8 cellular contexts compared by ENCODE assay signal in genomic region chr7:23474829-23475578, GRCh38. TPM values are rescaled to one million over a fixed set of nuclear protein-coding genes. Genes with fewer than 3 reads are reported as not detected.
DNase-seq lines count a peak whose midpoint lies in the region; ATAC-seq and TF ChIP-seq lines count a peak whose summit lies in the region.

No MANE protein-coding gene starts in this region.

- peak overlapping the region; percentile 75 for H3K27ac Mint-ChIP-seq in activated CD4-positive, alpha-beta T cell treated with anti-CD3 and anti-CD28 coated beads, Interleukin-2, amount 10 ng/mL, durations not matched to agents 24 days and 14 days

- H3K9me3 Mint-ChIP-seq in activated CD4-positive, alpha-beta T cell treated with anti-CD3 and anti-CD28 coated beads, Interleukin-2, amount 10 ng/mL, durations not matched to agents 24 days and 14 days = no peaks in the 10 kb centered on the region

- no peak for ATAC-seq in HG03342 (IDR thresholded peaks at IDR 0.05; ENCODE audit: unreplicated experiment)

- no peaks in the 10 kb centered on the region for H3K9me3 ChIP-seq in OCI-LY1 (ENCODE audit: low read length)
- no peaks in the 10 kb centered on the region for H3K9me3 ChIP-seq in smooth muscle cell (replicated peaks; ENCODE audit: low read depth)

- peaks cover 58% of the 10 kb centered on the region for H3K27me3 Mint-ChIP-seq in activated CD4-positive, alpha-beta T cell treated with anti-CD3 and anti-CD28 coated beads, Interleukin-2, amount 10 ng/mL, durations not matched to agents 24 days and 14 days

- H3K27ac ChIP-seq in OCI-LY1 (ENCODE audit: low read depth, low read length, poor library complexity, severe bottlenecking) (peak overlapping the region; percentile 96), smooth muscle cell (ENCODE audit: low read depth) (peak overlapping the region; percentile 33)

- H3K4me1 ChIP-seq in OCI-LY1 (ENCODE audit: insufficient read depth, low read length, severe bottlenecking) (peaks cover 51% of the 10 kb centered on the region), smooth muscle cell (ENCODE audit: low read depth) (peaks cover 37% of the 10 kb centered on the region)

- H4K20me1 ChIP-seq in OCI-LY1 (ENCODE audit: insufficient read depth, low read length) (no peaks in the 10 kb centered on the region), smooth muscle cell (ENCODE audit: low read depth) (no peaks in the 10 kb centered on the region)

- H3K4me3 ChIP-seq in OCI-LY1 (ENCODE audit: low read depth, low read length, poor library complexity, severe bottlenecking) (peak overlapping the region; percentile 86), fibroblast of mammary gland (ENCODE audit: control insufficient read depth, low read depth, low read length) (peak overlapping the region; percentile 54), smooth muscle cell (peak overlapping the region; percentile 69)

- peaks cover 35% of the 10 kb centered on the region for H3K79me2 ChIP-seq in OCI-LY1 (ENCODE audit: insufficient read depth, low read length)
- peaks cover 42% of the 10 kb centered on the region for H3K79me2 ChIP-seq in smooth muscle cell (ENCODE audit: low read depth)

- peaks cover 25% of the 10 kb centered on the region for H3K4me1 Mint-ChIP-seq in activated CD4-positive, alpha-beta T cell treated with anti-CD3 and anti-CD28 coated beads, Interleukin-2, amount 10 ng/mL, durations not matched to agents 24 days and 14 days

- DNase-seq in activated CD4-positive, alpha-beta T cell treated with anti-CD3 and anti-CD28 coated beads, Interleukin-2, amount 10 ng/mL, durations not matched to agents 24 days and 14 days = no peak
- no peak for DNase-seq in activated CD4-positive, alpha-beta T cell treated with anti-CD3 and anti-CD28 coated beads for 48 hours
- DNase-seq in fibroblast of mammary gland (ENCODE audit: low read depth) (no peak), smooth muscle cell (lab: John Stamatoyannopoulos, UW; ENCODE audit: unreplicated experiment) (no peak), cerebellar cortex (ENCODE audit: low spot score) (no peak), RPMI8226 (no peak)

- H3K36me3 ChIP-seq in OCI-LY1 (ENCODE audit: insufficient read depth, low read length) (no peaks in the 10 kb centered on the region), smooth muscle cell (ENCODE audit: low read depth) (no peaks in the 10 kb centered on the region)

- no peaks in the 10 kb centered on the region for H3K9me2 ChIP-seq in OCI-LY1 (ENCODE audit: low read depth, low read length)

- peaks cover 23% of the 10 kb centered on the region for H3F3A ChIP-seq in OCI-LY1 (ENCODE audit: insufficient read depth, low read length)
- H3F3A ChIP-seq in smooth muscle cell (ENCODE audit: low read depth) = peaks cover 4% of the 10 kb centered on the region

- H3K4me2 ChIP-seq in OCI-LY1 (ENCODE audit: low read length) (peak overlapping the region; percentile 81), smooth muscle cell (peak overlapping the region; percentile 94)

- TF ChIP-seq CTCF in OCI-LY1 (IDR thresholded peaks at IDR 0.05; ENCODE audit: low read length) = no peak
- TF ChIP-seq CTCF in fibroblast of mammary gland (conservative IDR thresholded peaks at IDR 0.05; ENCODE audit: control insufficient read depth, insufficient read depth, low read depth, low read length) = no peak
- TF ChIP-seq CTCF in smooth muscle cell (IDR thresholded peaks at IDR 0.05; ENCODE audit: borderline replicate concordance, insufficient read depth, poor library complexity, severe bottlenecking) = no peak

- peak overlapping the region; percentile 84 for H3K4me3 Mint-ChIP-seq in activated CD4-positive, alpha-beta T cell treated with anti-CD3 and anti-CD28 coated beads, Interleukin-2, amount 10 ng/mL, durations not matched to agents 24 days and 14 days

- peak overlapping the region; percentile 91 for H3K9ac ChIP-seq in OCI-LY1 (ENCODE audit: low read length)
- peak overlapping the region; percentile 37 for H3K9ac ChIP-seq in smooth muscle cell (ENCODE audit: low read depth)

- no peaks in the 10 kb centered on the region for H3K36me3 Mint-ChIP-seq in activated CD4-positive, alpha-beta T cell treated with anti-CD3 and anti-CD28 coated beads, Interleukin-2, amount 10 ng/mL, durations not matched to agents 24 days and 14 days (ENCODE audit: low read depth)

- WGBS in smooth muscle cell (ENCODE audit: low lambda C conversion rate) = under 1% methylated on average over 15 of the region's 15 CpGs

- H3K27me3 ChIP-seq in OCI-LY1 (ENCODE audit: insufficient read depth, low read length) (no peaks in the 10 kb centered on the region), smooth muscle cell (ENCODE audit: low read depth) (no peaks in the 10 kb centered on the region)

- H2AFZ ChIP-seq in OCI-LY1 (ENCODE audit: low read length) = 0 out of 2 replicates have a peak overlapping the region, but pooled peaks have one; percentile 9
- H2AFZ ChIP-seq in smooth muscle cell (ENCODE audit: low read depth) = peak overlapping the region; percentile 80

- intact Hi-C loops in activated CD4-positive, alpha-beta T cell treated with anti-CD3 and anti-CD28 coated beads, Interleukin-2, amount 10 ng/mL, durations not matched to agents 24 days and 14 days (cut with micrococcal nuclease) = loop anchor here (1.0 to 10.0 kb wide), 8 partner anchors 8 to 1280 kb away; partner anchors contain the start of genes CCDC126, GSDME, NUP42 and TRA2A

RNA-seq across cellular contexts. Expression of gene IGF2BP3, which starts 4.7 kb away (rescaled TPM):
- total RNA-seq in activated CD4-positive, alpha-beta T cell treated with anti-CD3 and anti-CD28 coated beads, Interleukin-2, amount 10 ng/mL, durations not matched to agents 24 days and 14 days = 2.2 and 2.7 TPM in 2 replicates
- total RNA-seq in smooth muscle cell = 28.1 and 35.2 TPM in 2 replicates
- 7.9 and 9.7 TPM in 2 replicates for polyA plus RNA-seq in smooth muscle cell

RNA-seq across cellular contexts. Expression of gene TRA2A, which starts 56.8 kb away (rescaled TPM):
- 96.8 and 103 TPM in 2 replicates for total RNA-seq in activated CD4-positive, alpha-beta T cell treated with anti-CD3 and anti-CD28 coated beads, Interleukin-2, amount 10 ng/mL, durations not matched to agents 24 days and 14 days
- 77.0 and 89.0 TPM in 2 replicates for total RNA-seq in smooth muscle cell
- polyA plus RNA-seq in smooth muscle cell = 43.0 and 43.9 TPM in 2 replicates
